ENCODE assay signal across 8 cellular contexts in genomic region chr9:114506082-114506390, GRCh38. TPM values are rescaled to one million over a fixed set of nuclear protein-coding genes. Genes with fewer than 3 reads are reported as not detected.
A peak's percentile ranks its signal among the peaks of the same experiment; 100 is the strongest.
DNase-seq lines count a peak whose midpoint lies in the region; ATAC-seq and TF ChIP-seq lines count a peak whose summit lies in the region.

No MANE protein-coding gene starts in this region.

- DNase-seq in cardiac muscle cell (ENCODE audit: low read depth in 1 of 2, low spot score in 1 of 2) (no peak), cardiac septum (ENCODE audit: low spot score) (no peak), mesenchymal stem cell (no peak), type B pancreatic cell (ENCODE audit: extremely low spot score, unreplicated experiment) (no peak), SW480 (ENCODE audit: low spot score) (no peak), sciatic nerve (ENCODE audit: low spot score) (no peak)

- H2BK12ac ChIP-seq in mesenchymal stem cell (ENCODE audit: low read length in 2 of 2) = no peak overlapping the region

- no peaks in the 10 kb centered on the region for H3K36me3 Mint-ChIP-seq in brain
- H3K36me3 Mint-ChIP-seq in type B pancreatic cell = no peaks in the 10 kb centered on the region

- H2AK5ac ChIP-seq in mesenchymal stem cell (ENCODE audit: low read length, severe bottlenecking) = no peak overlapping the region

- H2BK5ac ChIP-seq in mesenchymal stem cell (ENCODE audit: low read depth, low read length, poor library complexity, severe bottlenecking) = no peak overlapping the region

- no peak overlapping the region for H2BK15ac ChIP-seq in mesenchymal stem cell (ENCODE audit: low read depth, poor library complexity, severe bottlenecking)

- no peak overlapping the region for H3K14ac ChIP-seq in mesenchymal stem cell (ENCODE audit: low read length in 2 of 2)

- H3K36me3 ChIP-seq in cardiac muscle cell (no peaks in the 10 kb centered on the region), mesenchymal stem cell (ENCODE audit: control insufficient read depth in 1 of 2, insufficient read depth in 2 of 2, low read depth in 1 of 2, low read length in 2 of 2) (no peaks in the 10 kb centered on the region)

- no peak overlapping the region for H4K8ac ChIP-seq in mesenchymal stem cell (ENCODE audit: low read length)

- TF ChIP-seq CTCF in cardiac muscle cell (IDR thresholded peaks at IDR 0.05; ENCODE audit: low read depth, low read length) = no peak
- TF ChIP-seq CTCF in brain (conservative IDR thresholded peaks at IDR 0.05) = no peak
- TF ChIP-seq CTCF in type B pancreatic cell (conservative IDR thresholded peaks at IDR 0.05) = no peak

- peaks cover 6% of the 10 kb centered on the region for H3K79me1 ChIP-seq in mesenchymal stem cell (replicated peaks; ENCODE audit: low read length, poor library complexity, severe bottlenecking)

- H3K4ac ChIP-seq in mesenchymal stem cell (ENCODE audit: low read depth in 1 of 2, low read length in 2 of 2) = no peak overlapping the region

- H3K27me3 ChIP-seq in cardiac muscle cell (peaks cover 46% of the 10 kb centered on the region), mesenchymal stem cell (ENCODE audit: control insufficient read depth in 1 of 2, insufficient read depth in 1 of 2, low read length in 2 of 2) (peaks cover 44 to 49% of the 10 kb centered on the region in 2 experiments)

- peak overlapping the region; percentile 98 for H3K9ac ChIP-seq in mesenchymal stem cell (ENCODE audit: low read length)

- H3K27ac Mint-ChIP-seq in brain = peak overlapping the region in 4 of 5 experiments; percentile 82 to 94 (median 92)
- H3K27ac Mint-ChIP-seq in type B pancreatic cell = peak overlapping the region; percentile 93

- WGBS in mesenchymal stem cell = 75% methylated on average over 5 of the region's 7 CpGs

- H2BK120ac ChIP-seq in mesenchymal stem cell (ENCODE audit: low read depth, low read length) = no peak overlapping the region

- intact Hi-C loops in cardiac septum (cut with DNase I) = no loop called here
- intact Hi-C loops in sciatic nerve (cut with DNase I) = no loop called here

- no peak overlapping the region for H3K18ac ChIP-seq in mesenchymal stem cell (ENCODE audit: low read depth in 1 of 2, low read length in 2 of 2)

- ATAC-seq in sciatic nerve = no peak
- no peak for ATAC-seq in HG03521 (IDR thresholded peaks at IDR 0.05; ENCODE audit: unreplicated experiment)

- H3K23ac ChIP-seq in mesenchymal stem cell (ENCODE audit: low read length in 2 of 2) = no peak overlapping the region

- H3K4me2 ChIP-seq in mesenchymal stem cell (ENCODE audit: low read length, poor library complexity, severe bottlenecking) = peak overlapping the region; percentile 98

- H3K27ac ChIP-seq in cardiac muscle cell (no peak overlapping the region), mesenchymal stem cell (ENCODE audit: low read length, poor library complexity, severe bottlenecking) (no peak overlapping the region)

- H3K4me1 Mint-ChIP-seq in brain = peaks cover 61% of the 10 kb centered on the region
- peaks cover 42% of the 10 kb centered on the region for H3K4me1 Mint-ChIP-seq in type B pancreatic cell (ENCODE audit: unreplicated experiment)

- H2AFZ ChIP-seq in mesenchymal stem cell (ENCODE audit: low read depth, low read length) = no peak overlapping the region

- H4K91ac ChIP-seq in mesenchymal stem cell (ENCODE audit: low read length) = no peak overlapping the region

- H3K4me3 ChIP-seq in cardiac muscle cell (peak overlapping the region; percentile 79), mesenchymal stem cell (ENCODE audit: insufficient read depth in 1 of 2, low read depth in 1 of 2, low read length in 2 of 2) (peak overlapping the region in 1 of 2 experiments; percentile 83)

- H3K4me1 ChIP-seq in cardiac muscle cell (ENCODE audit: low read depth) (peaks cover 24% of the 10 kb centered on the region), mesenchymal stem cell (ENCODE audit: control insufficient read depth, insufficient read depth, low read depth, low read length) (peaks cover 19% of the 10 kb centered on the region)

- H3K9me3 Mint-ChIP-seq in brain = peaks cover 0 to 3% (median 0%) of the 10 kb centered on the region in 5 experiments
- no peaks in the 10 kb centered on the region for H3K9me3 Mint-ChIP-seq in type B pancreatic cell

- H3K4me3 Mint-ChIP-seq in brain = peak overlapping the region; percentile 91 to 97 (median 93)
- peak overlapping the region; percentile 96 for H3K4me3 Mint-ChIP-seq in type B pancreatic cell

- peaks cover 21% of the 10 kb centered on the region for H3K27me3 Mint-ChIP-seq in brain
- peaks cover 32% of the 10 kb centered on the region for H3K27me3 Mint-ChIP-seq in type B pancreatic cell

- no peaks in the 10 kb centered on the region for H3K9me3 ChIP-seq in cardiac muscle cell (ENCODE audit: low read depth)
- no peaks in the 10 kb centered on the region for H3K9me3 ChIP-seq in mesenchymal stem cell (ENCODE audit: control insufficient read depth, low read length)

RNA-seq across cellular contexts. Expression of gene WHRN, which starts 0.8 kb away (rescaled TPM):
- 7.3 and 12.5 TPM in 2 replicates for total RNA-seq in cardiac muscle cell
- polyA plus RNA-seq in cardiac muscle cell = 10.8 and 12.8 TPM in 2 replicates
- total RNA-seq in cardiac septum = 0.35 TPM
- polyA plus RNA-seq in brain (ENCODE audit: insufficient read depth, low read depth, low replicate concordance) = 37.3 TPM
- 4.0 TPM for polyA plus RNA-seq in mesenchymal stem cell (2013, experiment 1 of 2)
- polyA plus RNA-seq in mesenchymal stem cell (2013, experiment 2 of 2) = 3.5 TPM
- 12.2 and 13.3 TPM in 2 replicates for total RNA-seq in type B pancreatic cell (ENCODE audit: low replicate concordance)
- total RNA-seq in sciatic nerve = 5.3 TPM
